8 cellular contexts compared by ENCODE assay signal in the genomic region with DNA sequence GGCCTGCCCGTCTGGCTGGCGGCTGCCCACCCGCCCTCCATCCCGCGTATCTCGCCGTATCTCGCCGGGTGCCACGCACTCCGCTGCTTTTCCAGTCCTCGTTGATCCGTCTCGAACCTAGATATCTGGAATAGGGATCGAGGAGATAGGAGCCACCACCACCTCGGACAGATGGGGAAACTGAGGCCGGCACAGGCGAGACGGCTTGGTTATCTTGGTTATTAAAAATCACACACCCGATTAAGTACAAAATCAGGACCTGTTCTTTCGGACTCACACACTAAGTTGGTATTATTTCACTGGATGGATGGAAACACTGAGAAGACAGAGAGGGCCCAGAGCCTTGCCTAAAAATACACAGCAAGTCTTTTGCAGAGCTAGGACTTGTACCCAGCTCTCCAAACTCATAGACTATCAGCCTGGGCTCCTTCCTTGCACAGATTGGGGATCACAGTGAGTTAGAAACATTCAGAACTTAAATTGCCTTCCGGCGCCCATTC. TPM values are rescaled to one million over a fixed set of nuclear protein-coding genes. Genes with fewer than 3 reads are reported as not detected.
DNase-seq lines count a peak whose midpoint lies in the region; ATAC-seq and TF ChIP-seq lines count a peak whose summit lies in the region.

No MANE protein-coding gene starts in this region.

- no peak for ATAC-seq in effector memory CD8-positive, alpha-beta T cell (replicated peaks)

- TF ChIP-seq CTCF in NB4 (IDR thresholded peaks at IDR 0.05; ENCODE audit: low read depth, low read length) (no peak), neural crest cell (conservative IDR thresholded peaks at IDR 0.05) (no peak)

- peak overlapping the region; percentile 74 for H3K4me3 ChIP-seq in NB4 (ENCODE audit: low read depth, low read length)

- H3K27me3 Mint-ChIP-seq in effector memory CD8-positive, alpha-beta T cell: no peaks in the 10 kb centered on the region
- no peaks in the 10 kb centered on the region for H3K27me3 Mint-ChIP-seq in neural crest cell (ENCODE audit: low read depth)

- DNase-seq in COLO668 (lab: John Stamatoyannopoulos, UW; ENCODE audit: unreplicated experiment) (peak; percentile 30), NB4 (ENCODE audit: low read depth) (peak; percentile 12), neural crest cell (ENCODE audit: low read depth, low spot score) (no peak), mucosa of gallbladder (ENCODE audit: low spot score) (no peak), SHP77 (lab: John Stamatoyannopoulos, UW) (no peak)
- peak in 1 of 3 experiments; percentile 6 for DNase-seq in effector memory CD8-positive, alpha-beta T cell
- no peak for DNase-seq in activated CD4-positive, CD25-positive, alpha-beta regulatory T cell treated with anti-CD3 and anti-CD28 coated beads, Interleukin-2, amount 50 U/mL, for 72 hours
- no peak for DNase-seq in stimulated activated CD4-positive, alpha-beta T cell treated with anti-CD3 and anti-CD28 coated beads, Interleukin-15, amount 100 ng/mL, for 24 hours

- H3K9me3 Mint-ChIP-seq in effector memory CD8-positive, alpha-beta T cell: no peaks in the 10 kb centered on the region
- H3K9me3 Mint-ChIP-seq in neural crest cell: no peaks in the 10 kb centered on the region

- peaks cover 3% of the 10 kb centered on the region for H3K36me3 Mint-ChIP-seq in effector memory CD8-positive, alpha-beta T cell (ENCODE audit: insufficient read depth)
- no peaks in the 10 kb centered on the region for H3K36me3 Mint-ChIP-seq in neural crest cell (ENCODE audit: low read depth)

- H3K4me1 Mint-ChIP-seq in effector memory CD8-positive, alpha-beta T cell (ENCODE audit: low read depth in 2 of 2): peaks cover 25 to 28% of the 10 kb centered on the region in 2 donors
- H3K4me1 Mint-ChIP-seq in neural crest cell: peaks cover 29% of the 10 kb centered on the region

- TF ChIP-seq POLR2A in NB4 (IDR thresholded peaks at IDR 0.05; ENCODE audit: extremely low read depth, insufficient read length): no peak

- H3K4me3 Mint-ChIP-seq in effector memory CD8-positive, alpha-beta T cell: peak overlapping the region; percentile 90 to 91
- H3K4me3 Mint-ChIP-seq in neural crest cell: peak overlapping the region; percentile 88

- peak overlapping the region; percentile 93 to 94 for H3K27ac Mint-ChIP-seq in effector memory CD8-positive, alpha-beta T cell
- no peak overlapping the region for H3K27ac Mint-ChIP-seq in neural crest cell (ENCODE audit: unreplicated experiment)

RNA-seq across cellular contexts. Expression of gene SLC26A2, which starts 0.7 kb away (rescaled TPM):
- 14.2 and 14.3 TPM in 2 replicates for total RNA-seq in neural crest cell
- total RNA-seq in mucosa of gallbladder: 8.7 TPM

RNA-seq across cellular contexts. Expression of gene PDE6A, which starts 16.6 kb away (rescaled TPM):
- not detected in 2 replicates for total RNA-seq in neural crest cell
- total RNA-seq in mucosa of gallbladder: not detected

RNA-seq across cellular contexts. Expression of gene TIGD6, which starts 39.2 kb away (rescaled TPM):
- total RNA-seq in neural crest cell (5.1 and 5.9 TPM in 2 replicates), mucosa of gallbladder (6.5 TPM)

RNA-seq across cellular contexts. Expression of gene HMGXB3, which starts 39.3 kb away (rescaled TPM):
- total RNA-seq in neural crest cell: 40.4 and 44.4 TPM in 2 replicates
- total RNA-seq in mucosa of gallbladder: 29.6 TPM

Comparison
In these comparisons a context has a peak if more than half of its experiments do, and no peak if none do; other contexts are left out.
1. DNase-seq: peak in COLO668 (single experiment) and NB4 (single experiment); none in neural crest cell (single experiment), mucosa of gallbladder (single experiment), activated CD4-positive, CD25-positive, alpha-beta regulatory T cell treated with anti-CD3 and anti-CD28 coated beads, Interleukin-2, amount 50 U/mL, for 72 hours (single experiment), SHP77 (0 of 2) and stimulated activated CD4-positive, alpha-beta T cell treated with anti-CD3 and anti-CD28 coated beads, Interleukin-15, amount 100 ng/mL, for 24 hours (single experiment).